ENCODE assay signal across 20 cellular contexts in genomic region chr19:12652219-12652618, GRCh38. TPM values are rescaled to one million over a fixed set of nuclear protein-coding genes. Genes with fewer than 3 reads are reported as not detected.
"Had no signal": no experiment of that assay in that cellular context is flagged by ENCODE, and none has a peak within 500 bp of the region (broad histone marks: within the 10 kb centered on the region; RNA-seq: fewer than 3 reads in every experiment).

No MANE protein-coding gene starts in this region.

- H3K27me3 ChIP-seq: MG63, SJCRH30 had no signal

- H3K4me1 ChIP-seq: SJCRH30 had no signal

- DNase-seq: Karpas-422, KG1, MG63, NCI-H1092 treated with DMSO at 0.1 percent for 48 hours, NCI-H1436, NCI-H187, NCI-H2029, NCI-H2081 treated with DMSO at 0.1 percent for 48 hours, NCI-H2171, NCI-H226, NCI-H446, NCI-H510A, NCI-H524 treated with DMSO at 0.1 percent for 48 hours, NCI-H69, NCI-H774, RPMI8226, SHP77, SJCRH30 had no signal

- H3K9me3 ChIP-seq: MG63 had no signal

- ATAC-seq: SK-N-SH treated with all-trans-retinoic acid at 6 μM for 48 hours had no signal

- H3K4me3 ChIP-seq: MG63, SJCRH30 had no signal

- H3K27ac ChIP-seq: SJCRH30 had no signal

RNA-seq across cellular contexts. Expression of gene GNG14, which starts 35.6 kb away (rescaled TPM):
- total RNA-seq: HT-29, SJCRH30 had no signal
